ENCODE assay signal across 8 cellular contexts in the genomic region with DNA sequence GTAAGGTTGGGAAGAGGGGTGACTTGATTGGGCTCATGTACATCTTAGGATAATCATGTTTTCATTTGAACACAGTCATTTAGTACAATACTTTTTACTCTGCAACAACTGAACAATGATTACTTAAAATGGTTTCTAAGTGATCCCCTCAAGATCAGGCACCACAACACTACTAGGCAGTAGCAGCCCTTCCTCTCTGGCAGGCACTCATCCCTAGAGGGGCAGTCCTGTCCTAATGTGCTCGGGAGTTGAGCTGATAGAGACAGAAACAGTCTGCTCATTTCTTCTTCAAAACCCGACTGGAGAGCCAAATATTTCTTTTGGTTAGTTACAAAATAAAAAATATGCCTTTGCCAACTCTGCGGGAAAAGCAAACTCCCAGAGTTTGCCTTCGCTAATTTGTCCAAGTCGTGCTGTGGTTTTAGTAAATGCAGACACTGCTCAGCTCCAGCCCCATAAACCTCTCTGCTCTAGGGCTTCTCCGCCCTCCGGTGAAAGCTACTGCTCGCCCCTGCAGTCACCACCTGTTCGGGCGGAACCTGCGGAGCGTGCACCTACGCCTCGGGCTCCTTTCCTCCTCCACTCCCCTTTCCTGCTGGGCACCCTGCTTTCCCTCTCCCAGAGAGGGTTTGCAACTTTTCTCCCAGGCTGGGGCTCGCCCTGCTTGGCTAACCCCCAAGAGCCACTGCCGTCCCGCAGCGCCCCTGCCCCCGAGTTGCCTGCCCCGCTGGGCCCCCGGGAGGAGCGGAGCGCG. TPM values are rescaled to one million over a fixed set of nuclear protein-coding genes. Genes with fewer than 3 reads are reported as not detected.
DNase-seq lines count a peak whose midpoint lies in the region; ATAC-seq and TF ChIP-seq lines count a peak whose summit lies in the region.

No MANE protein-coding gene starts in this region.

- WGBS in hepatocyte (ENCODE audit: low lambda C conversion rate, missing lambda C conversion rate), result under 1% methylated on average over 19 of the region's 24 CpGs
- 7% methylated on average over 14 of the region's 24 CpGs for WGBS in smooth muscle cell (ENCODE audit: low lambda C conversion rate)

- peaks cover 3% of the 10 kb centered on the region for H3F3A ChIP-seq in smooth muscle cell (ENCODE audit: low read depth)

- TF ChIP-seq POLR2A in Peyer's patch (IDR thresholded peaks at IDR 0.05), result no peak

- DNase-seq in DMS 273 (lab: John Stamatoyannopoulos, UW; ENCODE audit: unreplicated experiment) (peak; percentile 44), DMS 273 treated with DMSO at 0.1 percent for 48 hours (lab: John Stamatoyannopoulos, UW) (no peak), Peyer's patch (peak in 2 of 3 donors; percentile 55 to 74), hepatocyte (ENCODE audit: low spot score) (peak; percentile 63), smooth muscle cell (lab: John Stamatoyannopoulos, UW; ENCODE audit: unreplicated experiment) (no peak)

- H3K4me3 ChIP-seq in Peyer's patch, result peak overlapping the region; percentile 37 to 95 (median 58)
- peak overlapping the region; percentile 95 for H3K4me3 ChIP-seq in hepatocyte
- H3K4me3 ChIP-seq in smooth muscle cell, result peak overlapping the region; percentile 55

- no peak overlapping the region for H3K9ac ChIP-seq in smooth muscle cell (ENCODE audit: low read depth)

- TF ChIP-seq CTCF in Peyer's patch (IDR thresholded peaks at IDR 0.05) (no peak), hepatocyte (IDR thresholded peaks at IDR 0.05; ENCODE audit: poor library complexity) (no peak), smooth muscle cell (IDR thresholded peaks at IDR 0.05; ENCODE audit: borderline replicate concordance, insufficient read depth, poor library complexity, severe bottlenecking) (no peak)

- H3K9me3 ChIP-seq in Peyer's patch (no peaks in the 10 kb centered on the region), hepatocyte (ENCODE audit: low read depth) (no peaks in the 10 kb centered on the region), smooth muscle cell (replicated peaks; ENCODE audit: low read depth) (no peaks in the 10 kb centered on the region)

- H3K9me2 ChIP-seq in hepatocyte (replicated peaks; ENCODE audit: insufficient read depth), result no peaks in the 10 kb centered on the region

- H2AFZ ChIP-seq in hepatocyte (peak overlapping the region; percentile 73), smooth muscle cell (ENCODE audit: low read depth) (peak overlapping the region; percentile 70)

- no peaks in the 10 kb centered on the region for H4K20me1 ChIP-seq in hepatocyte (ENCODE audit: insufficient read depth, poor library complexity, severe bottlenecking)
- no peaks in the 10 kb centered on the region for H4K20me1 ChIP-seq in smooth muscle cell (ENCODE audit: low read depth)

- peaks cover 21% of the 10 kb centered on the region for H3K79me2 ChIP-seq in hepatocyte
- no peaks in the 10 kb centered on the region for H3K79me2 ChIP-seq in smooth muscle cell (ENCODE audit: low read depth)

- H3K27me3 ChIP-seq in Peyer's patch, result no peaks in the 10 kb centered on the region
- H3K27me3 ChIP-seq in hepatocyte, result peaks cover 5% of the 10 kb centered on the region
- peaks cover 75% of the 10 kb centered on the region for H3K27me3 ChIP-seq in smooth muscle cell (ENCODE audit: low read depth)

- H3K36me3 ChIP-seq in Peyer's patch (no peaks in the 10 kb centered on the region), hepatocyte (replicated peaks; ENCODE audit: insufficient read depth, low read depth) (no peaks in the 10 kb centered on the region), smooth muscle cell (ENCODE audit: low read depth) (no peaks in the 10 kb centered on the region)

- H3K27ac ChIP-seq in Peyer's patch (peak overlapping the region; percentile 38 to 84 (median 72)), hepatocyte (peak overlapping the region; percentile 93), smooth muscle cell (ENCODE audit: low read depth) (no peak overlapping the region)

- H3K4me1 ChIP-seq in Peyer's patch (peaks cover 0 to 9% (median 0%) of the 10 kb centered on the region in 4 donors), hepatocyte (ENCODE audit: insufficient read depth) (peaks cover 21% of the 10 kb centered on the region), smooth muscle cell (ENCODE audit: low read depth) (peaks cover 4% of the 10 kb centered on the region)

- H3K4me2 ChIP-seq in hepatocyte, result peak overlapping the region; percentile 94
- H3K4me2 ChIP-seq in smooth muscle cell, result peak overlapping the region; percentile 90

- peak; percentile 25 for ATAC-seq in HG03039 (IDR thresholded peaks at IDR 0.05; ENCODE audit: unreplicated experiment)
- no peak for ATAC-seq in HG03139 (IDR thresholded peaks at IDR 0.05; ENCODE audit: unreplicated experiment)
- no peak for ATAC-seq in HG03097 (IDR thresholded peaks at IDR 0.05; ENCODE audit: low FRiP score, unreplicated experiment)

RNA-seq across cellular contexts. Expression of gene NPNT, which starts 0.5 kb away (rescaled TPM):
- total RNA-seq in Peyer's patch (10 to 100 TPM; 19.8 to 84.2 (median 58.3) TPM), hepatocyte (198 and 228 TPM in 2 replicates), smooth muscle cell (0.45 and 0.99 TPM in 2 replicates)
- polyA plus RNA-seq in hepatocyte (231 and 233 TPM in 2 replicates), smooth muscle cell (0.43 and 2.9 TPM in 2 replicates)

Comparison
In these comparisons a context has a peak if more than half of its experiments do, and no peak if none do; other contexts are left out.
1. DNase-seq: peak in DMS 273 (single experiment), Peyer's patch (2 of 3) and hepatocyte (single experiment); none in DMS 273 treated with DMSO at 0.1 percent for 48 hours (single experiment) and smooth muscle cell (single experiment).
2. RNA of gene NPNT, which starts 0.5 kb away (total RNA-seq): 198 to 228 TPM in hepatocyte and 19.8 to 84.2 TPM in Peyer's patch; 0.45 to 0.99 TPM in smooth muscle cell; every median in the first group is over 10 times any median in the second.
3. Peak in every context shown above with its lines, with median percentiles within 50 percentile points of each other: H3K4me3 ChIP-seq.